ENCODE assay signal across 8 cellular contexts in the genomic region with DNA sequence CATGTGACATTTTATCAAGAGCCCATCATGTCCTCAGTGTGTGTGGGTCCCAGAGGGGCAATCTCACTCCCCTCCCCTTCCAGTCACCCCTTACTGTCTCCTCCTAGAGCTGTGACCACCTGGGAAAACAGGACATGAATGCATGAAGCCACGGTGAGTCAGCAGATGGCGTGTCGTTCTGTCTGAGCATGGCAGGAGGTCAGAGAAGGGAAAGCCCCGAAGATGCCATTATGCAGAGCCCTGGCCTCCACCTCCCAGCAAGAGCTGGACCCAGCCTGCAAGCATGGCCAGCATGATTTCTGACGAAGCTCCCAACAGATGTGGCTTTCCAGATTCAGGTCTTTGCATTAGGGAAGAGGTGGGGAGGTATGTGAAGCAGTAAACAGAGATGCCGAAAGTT.
DNase-seq lines count a peak whose midpoint lies in the region; ATAC-seq, FAIRE-seq and TF ChIP-seq lines count a peak whose summit lies in the region.

No MANE protein-coding gene starts in this region.

- no peak for TF ChIP-seq POLR2A in NB4 (IDR thresholded peaks at IDR 0.05; ENCODE audit: extremely low read depth, insufficient read length)

- no peak for TF ChIP-seq CTCF in NB4 (IDR thresholded peaks at IDR 0.05; ENCODE audit: low read depth, low read length)

- H3K4me3 ChIP-seq in NB4 (ENCODE audit: low read depth, low read length): no peak overlapping the region

- no peak for FAIRE-seq in urothelium cell line (lab: Jason Lieb, UNC)

- ATAC-seq in GM18499 (IDR thresholded peaks at IDR 0.05; ENCODE audit: insufficient read depth, unreplicated experiment): peak; percentile 16
- ATAC-seq in left lobe of liver: peak; percentile 69

- peak; percentile 36 for DNase-seq in H4 (ENCODE audit: low spot score)
- peak; percentile 43 for DNase-seq in NB4 (ENCODE audit: low read depth)
- no peak for DNase-seq in left lobe of liver (ENCODE audit: low spot score)
- DNase-seq in GM03348 (ENCODE audit: low spot score): no peak
- no peak for DNase-seq in activated gamma-delta T cell (lab: John Stamatoyannopoulos, UW)
- DNase-seq in urothelium cell line (ENCODE audit: low spot score): no peak
- no peak for DNase-seq in pons (ENCODE audit: low spot score)

Comparison
In these comparisons a context has a peak if more than half of its experiments do, and no peak if none do; other contexts are left out.
1. DNase-seq: peak in H4 (single experiment) and NB4 (single experiment); none in left lobe of liver (single experiment), GM03348 (single experiment), activated gamma-delta T cell (single experiment), urothelium cell line (single experiment) and pons (single experiment).